ENCODE assay signal across 8 cellular contexts in genomic region chrX:48509245-48509590, GRCh38. TPM values are rescaled to one million over a fixed set of nuclear protein-coding genes. Genes with fewer than 3 reads are reported as not detected.
DNase-seq lines count a peak whose midpoint lies in the region; ATAC-seq and TF ChIP-seq lines count a peak whose summit lies in the region.

No MANE protein-coding gene starts in this region.

- peak overlapping the region; percentile 88 for H3K4me3 Mint-ChIP-seq in activated CD8-positive, alpha-beta T cell treated with anti-CD3 and anti-CD28 coated beads, Interleukin-2, amount 10 ng/mL, durations not matched to agents 7 days and 5 days
- peak overlapping the region; percentile 88 for H3K4me3 Mint-ChIP-seq in stimulated activated effector memory CD8-positive, alpha-beta T cell treated with anti-CD3 and anti-CD28 coated beads, Interleukin-12 subunit alpha, Interleukin-12 subunit beta, amount 100 ng/mL, for 72 hours

- no peaks in the 10 kb centered on the region for H3K9me3 Mint-ChIP-seq in activated CD8-positive, alpha-beta T cell treated with anti-CD3 and anti-CD28 coated beads, Interleukin-2, amount 10 ng/mL, durations not matched to agents 7 days and 5 days (ENCODE audit: insufficient read depth)
- H3K9me3 Mint-ChIP-seq in stimulated activated effector memory CD8-positive, alpha-beta T cell treated with anti-CD3 and anti-CD28 coated beads, Interleukin-12 subunit alpha, Interleukin-12 subunit beta, amount 100 ng/mL, for 72 hours, result no peaks in the 10 kb centered on the region

- intact Hi-C loops in right cardiac atrium (cut with DNase I), result no loop called here

- 1% methylated on average over 16 of the region's 16 CpGs for WGBS in right cardiac atrium

- H3K36me3 ChIP-seq in H7 (replicated peaks; ENCODE audit: control insufficient read depth, insufficient read depth, low read length), result no peaks in the 10 kb centered on the region

- peaks cover 2% of the 10 kb centered on the region for H3K4me1 ChIP-seq in right cardiac atrium (ENCODE audit: control insufficient read depth, insufficient read depth, low read length)

- ATAC-seq in activated CD8-positive, alpha-beta T cell treated with anti-CD3 and anti-CD28 coated beads, Interleukin-2, amount 10 ng/mL, durations not matched to agents 7 days and 5 days, result peak; percentile 14
- ATAC-seq in right cardiac atrium, result no peak
- ATAC-seq in stimulated activated effector memory CD8-positive, alpha-beta T cell treated with anti-CD3 and anti-CD28 coated beads, Interleukin-12 subunit alpha, Interleukin-12 subunit beta, amount 100 ng/mL, for 72 hours, result peak; percentile 31

- no peaks in the 10 kb centered on the region for H3K27me3 Mint-ChIP-seq in activated CD8-positive, alpha-beta T cell treated with anti-CD3 and anti-CD28 coated beads, Interleukin-2, amount 10 ng/mL, durations not matched to agents 7 days and 5 days (ENCODE audit: low read depth)

- POLR2A ChIA-PET in AG04450 (lab: Yijun Ruan, JAX), result no interaction called here
- POLR2A ChIA-PET in activated CD8-positive, alpha-beta T cell treated with anti-CD3 and anti-CD28 coated beads, Interleukin-2, amount 10 ng/mL, durations not matched to agents 7 days and 5 days (lab: Charles Lee), result no interaction called here

- TF ChIP-seq CTCF in AG04450 (IDR thresholded peaks at IDR 0.05; ENCODE audit: low read depth, low read length), result no peak

- H3K27ac ChIP-seq in AG04450 (ENCODE audit: low read depth, low read length), result no peak overlapping the region
- H3K27ac ChIP-seq in right cardiac atrium (ENCODE audit: low read length), result peak overlapping the region; percentile 60

- H3K27me3 ChIP-seq in AG04450 (ENCODE audit: control insufficient read depth, insufficient read depth, low read length) (no peaks in the 10 kb centered on the region), H7 (ENCODE audit: control insufficient read depth, insufficient read depth, low read length) (no peaks in the 10 kb centered on the region; the same call in 1 of the 2 replicates), right cardiac atrium (ENCODE audit: control insufficient read depth, insufficient read depth) (no peaks in the 10 kb centered on the region)

- H3K4me3 ChIP-seq in AG04450 (ENCODE audit: low read depth, low read length) (peak overlapping the region; percentile 76), H7 (ENCODE audit: insufficient read depth, low read depth, low read length) (peak overlapping the region; percentile 67), right cardiac atrium (ENCODE audit: low read length) (peak overlapping the region; percentile 82)

- CTCF ChIA-PET in AG04450 (lab: Charles Lee), result no interaction called here
- CTCF ChIA-PET in activated CD8-positive, alpha-beta T cell treated with anti-CD3 and anti-CD28 coated beads, Interleukin-2, amount 10 ng/mL, durations not matched to agents 7 days and 5 days (lab: Charles Lee), result no interaction called here

- DNase-seq in AG04450 (ENCODE audit: low read depth, low spot score) (no peak), H7 (no peak), right cardiac atrium (no peak), NCI-H2081 treated with DMSO at 0.1 percent for 48 hours (lab: John Stamatoyannopoulos, UW) (no peak), NOMO-1 treated with dmso at 0.1 percent for 144 hours (lab: John Stamatoyannopoulos, UW; ENCODE audit: unreplicated experiment) (no peak), AML-193 (lab: John Stamatoyannopoulos, UW) (no peak)
- no peak for DNase-seq in activated CD8-positive, alpha-beta T cell treated with anti-CD3 and anti-CD28 coated beads, Interleukin-2, amount 10 ng/mL, durations not matched to agents 7 days and 5 days
- no peak for DNase-seq in stimulated activated effector memory CD8-positive, alpha-beta T cell treated with anti-CD3 and anti-CD28 coated beads, Interleukin-12 subunit alpha, Interleukin-12 subunit beta, amount 100 ng/mL, for 72 hours (ENCODE audit: low spot score in 2 of 2)

- H3K9me3 ChIP-seq in AG04450 (ENCODE audit: control insufficient read depth, insufficient read depth, low read length) (no peaks in the 10 kb centered on the region), right cardiac atrium (ENCODE audit: control insufficient read depth, low read length) (no peaks in the 10 kb centered on the region)

- peaks cover 30% of the 10 kb centered on the region for H3K4me1 Mint-ChIP-seq in activated CD8-positive, alpha-beta T cell treated with anti-CD3 and anti-CD28 coated beads, Interleukin-2, amount 10 ng/mL, durations not matched to agents 7 days and 5 days (ENCODE audit: low read depth)
- H3K4me1 Mint-ChIP-seq in stimulated activated effector memory CD8-positive, alpha-beta T cell treated with anti-CD3 and anti-CD28 coated beads, Interleukin-12 subunit alpha, Interleukin-12 subunit beta, amount 100 ng/mL, for 72 hours, result peaks cover 28% of the 10 kb centered on the region

- peaks cover 18% of the 10 kb centered on the region for H3K36me3 Mint-ChIP-seq in activated CD8-positive, alpha-beta T cell treated with anti-CD3 and anti-CD28 coated beads, Interleukin-2, amount 10 ng/mL, durations not matched to agents 7 days and 5 days (ENCODE audit: low read depth)
- peaks cover 6% of the 10 kb centered on the region for H3K36me3 Mint-ChIP-seq in stimulated activated effector memory CD8-positive, alpha-beta T cell treated with anti-CD3 and anti-CD28 coated beads, Interleukin-12 subunit alpha, Interleukin-12 subunit beta, amount 100 ng/mL, for 72 hours

- peak overlapping the region; percentile 85 for H3K27ac Mint-ChIP-seq in activated CD8-positive, alpha-beta T cell treated with anti-CD3 and anti-CD28 coated beads, Interleukin-2, amount 10 ng/mL, durations not matched to agents 7 days and 5 days
- H3K27ac Mint-ChIP-seq in stimulated activated effector memory CD8-positive, alpha-beta T cell treated with anti-CD3 and anti-CD28 coated beads, Interleukin-12 subunit alpha, Interleukin-12 subunit beta, amount 100 ng/mL, for 72 hours, result peak overlapping the region; percentile 87

RNA-seq across cellular contexts. Expression of gene PORCN, which starts 0.4 kb away (rescaled TPM):
- polyA plus RNA-seq in AG04450 (2011; rRNA removed) (8.4 and 11.6 TPM in 2 replicates), right cardiac atrium (14.0 TPM)
- polyA minus RNA-seq in AG04450 (2011; rRNA and poly(A)+ RNA removed), result 9.0 and 10.5 TPM in 2 replicates
- 22.8 and 23.8 TPM in 2 replicates for total RNA-seq in H7 (2014; rRNA removed; shearing (Covaris generic))
- 10 to 100 TPM; 19.4 to 22.7 TPM for total RNA-seq in activated CD8-positive, alpha-beta T cell treated with anti-CD3 and anti-CD28 coated beads, Interleukin-2, amount 10 ng/mL, durations not matched to agents 7 days and 5 days
- total RNA-seq in right cardiac atrium, result 10 to 100 TPM; 16.1 to 22.3 (median 19.8) TPM

RNA-seq across cellular contexts. Expression of gene EBP, which starts 12.4 kb away (rescaled TPM):
- polyA plus RNA-seq in AG04450 (2011; rRNA removed) (19.8 and 23.8 TPM in 2 replicates), right cardiac atrium (118 TPM)
- polyA minus RNA-seq in AG04450 (2011; rRNA and poly(A)+ RNA removed), result 35.1 and 41.7 TPM in 2 replicates
- total RNA-seq in H7 (2014; rRNA removed; shearing (Covaris generic)), result 158 and 159 TPM in 2 replicates
- total RNA-seq in activated CD8-positive, alpha-beta T cell treated with anti-CD3 and anti-CD28 coated beads, Interleukin-2, amount 10 ng/mL, durations not matched to agents 7 days and 5 days, result 100 to 1,000 TPM; 338 to 344 TPM
- total RNA-seq in right cardiac atrium, result 10 to 100 TPM; 74.8 to 93.4 (median 83.0) TPM

RNA-seq across cellular contexts. Expression of gene TBC1D25, which starts 30.3 kb away (rescaled TPM):
- polyA plus RNA-seq in AG04450 (2011; rRNA removed), result 7.9 and 9.3 TPM in 2 replicates
- polyA minus RNA-seq in AG04450 (2011; rRNA and poly(A)+ RNA removed), result 10.9 and 17.6 TPM in 2 replicates
- total RNA-seq in H7 (2014; rRNA removed; shearing (Covaris generic)), result 4.0 and 6.5 TPM in 2 replicates
- total RNA-seq in activated CD8-positive, alpha-beta T cell treated with anti-CD3 and anti-CD28 coated beads, Interleukin-2, amount 10 ng/mL, durations not matched to agents 7 days and 5 days, result 10 to 100 TPM; 16.2 to 16.7 TPM
- total RNA-seq in right cardiac atrium, result 10 to 100 TPM; 16.9 to 22.4 (median 18.5) TPM
- polyA plus RNA-seq in right cardiac atrium, result 8.0 TPM

RNA-seq across cellular contexts. Expression of gene FTSJ1, which starts 33.2 kb away (rescaled TPM):
- polyA plus RNA-seq in AG04450 (2011; rRNA removed) (19.7 and 26.3 TPM in 2 replicates), right cardiac atrium (20.0 TPM)
- polyA minus RNA-seq in AG04450 (2011; rRNA and poly(A)+ RNA removed), result 18.3 and 19.3 TPM in 2 replicates
- total RNA-seq in H7 (2014; rRNA removed; shearing (Covaris generic)), result 72.2 and 85.5 TPM in 2 replicates
- total RNA-seq in activated CD8-positive, alpha-beta T cell treated with anti-CD3 and anti-CD28 coated beads, Interleukin-2, amount 10 ng/mL, durations not matched to agents 7 days and 5 days, result 10 to 100 TPM; 64.9 to 72.0 TPM
- 10 to 100 TPM; 19.9 to 25.5 (median 21.8) TPM for total RNA-seq in right cardiac atrium

RNA-seq across cellular contexts. Expression of gene SLC38A5, which starts 39.2 kb away (rescaled TPM):
- polyA plus RNA-seq in AG04450 (2011; rRNA removed) (19.1 and 22.3 TPM in 2 replicates), right cardiac atrium (3.0 TPM)
- 33.1 and 44.6 TPM in 2 replicates for polyA minus RNA-seq in AG04450 (2011; rRNA and poly(A)+ RNA removed)
- 44.0 and 65.0 TPM in 2 replicates for total RNA-seq in H7 (2014; rRNA removed; shearing (Covaris generic))
- total RNA-seq in activated CD8-positive, alpha-beta T cell treated with anti-CD3 and anti-CD28 coated beads, Interleukin-2, amount 10 ng/mL, durations not matched to agents 7 days and 5 days, result 10 to 100 TPM; 86.0 to 88.0 TPM
- 1 to 10 TPM in 3 of 4 donors, under 1 TPM in 1; 0.41 to 6.5 (median 3.7) TPM for total RNA-seq in right cardiac atrium

Comparison
In these comparisons a context has a peak if more than half of its experiments do, and no peak if none do; other contexts are left out.
1. ATAC-seq: peak in activated CD8-positive, alpha-beta T cell treated with anti-CD3 and anti-CD28 coated beads, Interleukin-2, amount 10 ng/mL, durations not matched to agents 7 days and 5 days (single experiment) and stimulated activated effector memory CD8-positive, alpha-beta T cell treated with anti-CD3 and anti-CD28 coated beads, Interleukin-12 subunit alpha, Interleukin-12 subunit beta, amount 100 ng/mL, for 72 hours (single experiment); none in right cardiac atrium (0 of 2).
2. Peak in every context shown above with its lines, with median percentiles within 50 percentile points of each other: H3K4me3 ChIP-seq.